Comparison of ENCODE assay signal across 1 cellular context in the genomic region with DNA sequence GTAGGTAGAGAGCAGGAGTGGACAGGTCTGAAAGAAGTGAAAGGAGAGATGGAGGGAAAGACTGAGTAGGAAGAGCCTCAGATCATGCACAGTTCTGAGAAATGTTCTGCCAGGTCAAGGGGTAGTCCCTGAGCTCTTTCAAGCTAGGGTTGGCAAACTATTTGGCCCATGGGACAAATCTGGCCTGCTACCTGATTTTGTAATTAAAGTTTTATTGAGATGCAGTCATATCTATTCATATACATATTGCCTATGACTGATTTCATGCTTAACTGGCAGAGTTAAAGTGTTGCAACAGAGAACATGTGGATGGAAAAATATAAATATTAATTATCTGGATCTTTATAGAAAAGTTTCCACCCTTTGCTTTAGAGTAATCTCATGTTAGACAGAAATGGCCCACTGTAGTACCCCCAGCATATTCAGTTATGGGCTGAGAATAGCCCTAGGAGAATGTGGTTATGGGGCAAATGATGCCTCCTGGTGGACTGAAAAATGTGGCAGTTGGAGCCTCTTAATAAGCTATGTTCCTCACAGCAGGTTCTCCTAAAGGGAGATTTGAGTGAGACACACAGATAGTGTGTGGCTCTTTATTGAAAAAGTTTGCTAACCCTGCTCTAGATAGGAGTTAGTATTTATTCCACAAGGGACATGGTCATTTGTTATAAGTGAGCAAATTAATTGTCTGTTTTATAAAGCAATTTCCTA.
TF ChIP-seq lines count a peak whose summit lies in the region.

No MANE protein-coding gene starts in this region.

TF ChIP-seq in GM12878, 131 proteins besides CTCF, POLR2A, EP300 and RAD21 (continued from another document):
- TF ChIP-seq, protein P1, sequence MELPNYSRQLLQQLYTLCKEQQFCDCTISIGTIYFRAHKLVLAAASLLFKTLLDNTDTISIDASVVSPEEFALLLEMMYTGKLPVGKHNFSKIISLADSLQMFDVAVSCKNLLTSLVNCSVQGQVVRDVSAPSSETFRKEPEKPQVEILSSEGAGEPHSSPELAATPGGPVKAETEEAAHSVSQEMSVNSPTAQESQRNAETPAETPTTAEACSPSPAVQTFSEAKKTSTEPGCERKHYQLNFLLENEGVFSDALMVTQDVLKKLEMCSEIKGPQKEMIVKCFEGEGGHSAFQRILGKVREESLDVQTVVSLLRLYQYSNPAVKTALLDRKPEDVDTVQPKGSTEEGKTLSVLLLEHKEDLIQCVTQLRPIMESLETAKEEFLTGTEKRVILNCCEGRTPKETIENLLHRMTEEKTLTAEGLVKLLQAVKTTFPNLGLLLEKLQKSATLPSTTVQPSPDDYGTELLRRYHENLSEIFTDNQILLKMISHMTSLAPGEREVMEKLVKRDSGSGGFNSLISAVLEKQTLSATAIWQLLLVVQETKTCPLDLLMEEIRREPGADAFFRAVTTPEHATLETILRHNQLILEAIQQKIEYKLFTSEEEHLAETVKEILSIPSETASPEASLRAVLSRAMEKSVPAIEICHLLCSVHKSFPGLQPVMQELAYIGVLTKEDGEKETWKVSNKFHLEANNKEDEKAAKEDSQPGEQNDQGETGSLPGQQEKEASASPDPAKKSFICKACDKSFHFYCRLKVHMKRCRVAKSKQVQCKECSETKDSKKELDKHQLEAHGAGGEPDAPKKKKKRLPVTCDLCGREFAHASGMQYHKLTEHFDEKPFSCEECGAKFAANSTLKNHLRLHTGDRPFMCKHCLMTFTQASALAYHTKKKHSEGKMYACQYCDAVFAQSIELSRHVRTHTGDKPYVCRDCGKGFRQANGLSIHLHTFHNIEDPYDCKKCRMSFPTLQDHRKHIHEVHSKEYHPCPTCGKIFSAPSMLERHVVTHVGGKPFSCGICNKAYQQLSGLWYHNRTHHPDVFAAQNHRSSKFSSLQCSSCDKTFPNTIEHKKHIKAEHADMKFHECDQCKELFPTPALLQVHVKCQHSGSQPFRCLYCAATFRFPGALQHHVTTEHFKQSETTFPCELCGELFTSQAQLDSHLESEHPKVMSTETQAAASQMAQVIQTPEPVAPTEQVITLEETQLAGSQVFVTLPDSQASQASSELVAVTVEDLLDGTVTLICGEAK (IDR thresholded peaks at IDR 0.05; ENCODE audit: borderline replicate concordance), result no peak
- TF ChIP-seq SUPT20H (IDR thresholded peaks at IDR 0.05; ENCODE audit: borderline replicate concordance, control insufficient read depth, low read depth, low read length) (no peak), SPI1 (IDR thresholded peaks at IDR 0.05; ENCODE audit: borderline replicate concordance, insufficient read depth, low read depth, low read length) (no peak)
